Comparison of ENCODE assay signal across 8 cellular contexts in genomic region chr4:67700874-67701850, GRCh38. TPM values are rescaled to one million over a fixed set of nuclear protein-coding genes. Genes with fewer than 3 reads are reported as not detected.
DNase-seq lines count a peak whose midpoint lies in the region; ATAC-seq and TF ChIP-seq lines count a peak whose summit lies in the region.

Gene UBA6 (minus strand): TSS chr4:67701155. CDS start chr4:67701119, 36 bp downstream.

- H3K27me3 Mint-ChIP-seq in CD14-positive monocyte (ENCODE audit: low read depth in 3 of 3), result no peaks in the 10 kb centered on the region
- H3K27me3 Mint-ChIP-seq in activated CD4-positive, alpha-beta T cell treated with anti-CD3 and anti-CD28 coated beads, Interleukin-2, amount 10 ng/mL, durations not matched to agents 7 days and 5 days, result no peaks in the 10 kb centered on the region

- peak within 1 kb of the TSS; percentile 86 for H3K4me3 ChIP-seq in coronary artery

- peak within 1 kb of the TSS; percentile 90 to 94 for H3K4me3 Mint-ChIP-seq in CD14-positive monocyte
- peak within 1 kb of the TSS; percentile 92 for H3K4me3 Mint-ChIP-seq in activated CD4-positive, alpha-beta T cell treated with anti-CD3 and anti-CD28 coated beads, Interleukin-2, amount 10 ng/mL, durations not matched to agents 7 days and 5 days

- peak within 1 kb of the TSS; percentile 92 to 97 (median 95) for H3K27ac Mint-ChIP-seq in CD14-positive monocyte
- peak within 1 kb of the TSS; percentile 96 for H3K27ac Mint-ChIP-seq in activated CD4-positive, alpha-beta T cell treated with anti-CD3 and anti-CD28 coated beads, Interleukin-2, amount 10 ng/mL, durations not matched to agents 7 days and 5 days

- DNase-seq in CD14-positive monocyte (ENCODE audit: low spot score) (peak; percentile 95), NCI-H69 (lab: John Stamatoyannopoulos, UW) (peak; percentile 96), coronary artery (ENCODE audit: low spot score) (peak; percentile 97), left kidney (ENCODE audit: low read depth, low spot score) (peak; percentile 99)
- DNase-seq in activated CD4-positive, alpha-beta T cell treated with anti-CD3 and anti-CD28 coated beads, Interleukin-2, amount 10 ng/mL, durations not matched to agents 7 days and 5 days, result peak; percentile 96
- DNase-seq in stimulated activated CD4-positive, alpha-beta T cell treated with anti-CD3 and anti-CD28 coated beads, Interleukin-2, amount 100 ng/mL, for 24 hours, result peak; percentile 95 to 96

- intact Hi-C loops in CD14-positive monocyte (cut with micrococcal nuclease), result no loop called here

- peak; percentile 97 for ATAC-seq in GM19351 (IDR thresholded peaks at IDR 0.05; ENCODE audit: unreplicated experiment)
- ATAC-seq in HG03521 (IDR thresholded peaks at IDR 0.05; ENCODE audit: unreplicated experiment), result peak; percentile 98

- peaks cover 3 to 14% of the 10 kb centered on the region in 2 donors for H3K36me3 Mint-ChIP-seq in CD14-positive monocyte
- H3K36me3 Mint-ChIP-seq in activated CD4-positive, alpha-beta T cell treated with anti-CD3 and anti-CD28 coated beads, Interleukin-2, amount 10 ng/mL, durations not matched to agents 7 days and 5 days (ENCODE audit: low read depth), result peaks cover 55% of the 10 kb centered on the region

- TF ChIP-seq CTCF in CD14-positive monocyte (IDR thresholded peaks at IDR 0.05), result peak; percentile 41
- peak; percentile 17 for TF ChIP-seq CTCF in coronary artery (IDR thresholded peaks at IDR 0.05)

- POLR2A ChIA-PET in activated CD4-positive, alpha-beta T cell treated with anti-CD3 and anti-CD28 coated beads, Interleukin-2, amount 10 ng/mL, durations not matched to agents 7 days and 5 days (lab: Charles Lee), result interaction anchor here (0.9 kb wide), 1 partner anchor 155 kb away, joined by 3 read pairs; the partner anchor contains the start of gene CENPC

- H3K27ac ChIP-seq in coronary artery, result peak within 1 kb of the TSS; percentile 80 to 87

- H3K9me3 Mint-ChIP-seq in CD14-positive monocyte, result peaks cover 0 to 7% (median 2%) of the 10 kb centered on the region in 7 donors
- H3K9me3 Mint-ChIP-seq in activated CD4-positive, alpha-beta T cell treated with anti-CD3 and anti-CD28 coated beads, Interleukin-2, amount 10 ng/mL, durations not matched to agents 7 days and 5 days, result peaks cover 19% of the 10 kb centered on the region

- CTCF ChIA-PET in activated CD4-positive, alpha-beta T cell treated with anti-CD3 and anti-CD28 coated beads, Interleukin-2, amount 10 ng/mL, durations not matched to agents 7 days and 5 days (lab: Charles Lee), result interaction anchor here (0.8 to 1.3 kb wide), 7 partner anchors 9 to 144 kb away, joined by 3 to 5 read pairs (median 3); no protein-coding TSS in a partner anchor

- H3K4me1 Mint-ChIP-seq in CD14-positive monocyte, result peaks cover 24% of the 10 kb centered on the region
- H3K4me1 Mint-ChIP-seq in activated CD4-positive, alpha-beta T cell treated with anti-CD3 and anti-CD28 coated beads, Interleukin-2, amount 10 ng/mL, durations not matched to agents 7 days and 5 days, result peaks cover 63% of the 10 kb centered on the region

RNA-seq across cellular contexts. Expression of gene UBA6, which starts in this region (rescaled TPM):
- polyA plus RNA-seq in CD14-positive monocyte, result 10 to 100 TPM in 1 of 2 donors, 1 to 10 TPM in 1; 8.4 to 21.0 TPM
- total RNA-seq in activated CD4-positive, alpha-beta T cell treated with anti-CD3 and anti-CD28 coated beads, Interleukin-2, amount 10 ng/mL, durations not matched to agents 7 days and 5 days, result 10 to 100 TPM; 73.3 to 82.0 TPM

Comparison
In these comparisons a context has a peak if more than half of its experiments do, and no peak if none do; other contexts are left out.
1. Peak in every context shown above with its lines: DNase-seq, ATAC-seq, H3K4me3 ChIP-seq and H3K27ac ChIP-seq.